In the genomic region with DNA sequence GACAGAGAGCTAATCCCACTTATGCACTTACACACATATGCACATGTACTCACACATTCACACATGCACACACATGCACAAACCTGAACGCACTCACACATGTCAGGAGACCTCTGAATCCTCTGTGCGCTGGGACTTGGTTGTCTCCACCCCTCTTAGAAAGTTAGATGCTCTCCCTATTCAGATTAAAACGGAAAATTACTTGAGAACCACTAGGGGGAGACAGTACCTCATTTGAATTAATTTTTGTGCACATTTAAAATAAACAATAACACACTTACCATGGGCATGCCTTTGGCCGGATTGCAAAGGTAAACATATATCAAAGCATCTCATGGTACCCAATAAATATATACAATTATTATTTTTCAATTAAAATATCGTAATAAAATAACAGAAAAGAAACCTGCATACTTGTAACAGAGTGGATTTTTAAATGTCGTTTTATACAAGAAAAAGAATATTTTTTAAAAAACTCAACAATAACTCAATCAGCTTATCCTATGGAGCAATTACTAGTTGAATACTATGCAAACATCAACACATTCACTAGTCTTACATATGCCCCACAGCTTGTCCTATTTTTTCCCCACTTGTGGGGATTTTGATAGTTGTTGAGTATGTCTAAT, we compare ENCODE assay signal across 8 cellular contexts. TPM values are rescaled to one million over a fixed set of nuclear protein-coding genes. Genes with fewer than 3 reads are reported as not detected.
DNase-seq lines count a peak whose midpoint lies in the region; ATAC-seq and TF ChIP-seq lines count a peak whose summit lies in the region.

No MANE protein-coding gene starts in this region.

- ATAC-seq in GM19324 (IDR thresholded peaks at IDR 0.05; ENCODE audit: low FRiP score, unreplicated experiment) (no peak), GM21717 (IDR thresholded peaks at IDR 0.05; ENCODE audit: unreplicated experiment) (no peak)
- ATAC-seq in activated CD8-positive, alpha-beta memory T cell treated with anti-CD3 and anti-CD28 coated beads, Interleukin-2, amount 10 ng/mL, durations not matched to agents 7 days and 5 days = no peak

- CTCF ChIA-PET in activated CD8-positive, alpha-beta memory T cell treated with anti-CD3 and anti-CD28 coated beads, Interleukin-2, amount 10 ng/mL, durations not matched to agents 7 days and 5 days (lab: Charles Lee) = interaction anchor here (0.6 to 2.1 kb wide), 6 partner anchors 8 to 176 kb away, joined by 3 to 12 read pairs (median 4); partner anchors contain the start of gene LILRB4

- H3K9me3 Mint-ChIP-seq in osteocyte (ENCODE audit: unreplicated experiment) = peaks cover 13% of the 10 kb centered on the region
- no peaks in the 10 kb centered on the region for H3K9me3 Mint-ChIP-seq in activated CD8-positive, alpha-beta memory T cell treated with anti-CD3 and anti-CD28 coated beads, Interleukin-2, amount 10 ng/mL, durations not matched to agents 7 days and 5 days (ENCODE audit: low read depth)

- H3K4me3 Mint-ChIP-seq in osteocyte (ENCODE audit: unreplicated experiment) = no peak overlapping the region
- H3K4me3 Mint-ChIP-seq in activated CD8-positive, alpha-beta memory T cell treated with anti-CD3 and anti-CD28 coated beads, Interleukin-2, amount 10 ng/mL, durations not matched to agents 7 days and 5 days = no peak overlapping the region

- no peaks in the 10 kb centered on the region for H3K36me3 Mint-ChIP-seq in osteocyte (ENCODE audit: unreplicated experiment)
- no peaks in the 10 kb centered on the region for H3K36me3 Mint-ChIP-seq in activated CD8-positive, alpha-beta memory T cell treated with anti-CD3 and anti-CD28 coated beads, Interleukin-2, amount 10 ng/mL, durations not matched to agents 7 days and 5 days

- TF ChIP-seq CTCF in osteocyte (IDR thresholded peaks at IDR 0.05) = peak; percentile 36

- DNase-seq in SIG-M5 treated with dmso at 0.1 percent for 504 hours (lab: John Stamatoyannopoulos, UW; ENCODE audit: unreplicated experiment) (peak; percentile 74), SIG-M5 (lab: John Stamatoyannopoulos, UW) (no peak), NCI-H2196 (lab: John Stamatoyannopoulos, UW; ENCODE audit: unreplicated experiment) (peak; percentile 7), cerebellar cortex (ENCODE audit: low spot score) (peak; percentile 6), osteocyte (ENCODE audit: extremely low spot score, unreplicated experiment) (no peak)
- DNase-seq in activated CD8-positive, alpha-beta memory T cell treated with anti-CD3 and anti-CD28 coated beads, Interleukin-2, amount 10 ng/mL, durations not matched to agents 7 days and 5 days = no peak

- no peak overlapping the region for H3K27ac Mint-ChIP-seq in osteocyte (ENCODE audit: unreplicated experiment)
- H3K27ac Mint-ChIP-seq in activated CD8-positive, alpha-beta memory T cell treated with anti-CD3 and anti-CD28 coated beads, Interleukin-2, amount 10 ng/mL, durations not matched to agents 7 days and 5 days = no peak overlapping the region

- H3K27me3 Mint-ChIP-seq in osteocyte (ENCODE audit: unreplicated experiment) = no peaks in the 10 kb centered on the region
- H3K27me3 Mint-ChIP-seq in activated CD8-positive, alpha-beta memory T cell treated with anti-CD3 and anti-CD28 coated beads, Interleukin-2, amount 10 ng/mL, durations not matched to agents 7 days and 5 days = peaks cover 2% of the 10 kb centered on the region

- no peaks in the 10 kb centered on the region for H3K4me1 Mint-ChIP-seq in osteocyte (ENCODE audit: unreplicated experiment)
- H3K4me1 Mint-ChIP-seq in activated CD8-positive, alpha-beta memory T cell treated with anti-CD3 and anti-CD28 coated beads, Interleukin-2, amount 10 ng/mL, durations not matched to agents 7 days and 5 days = no peaks in the 10 kb centered on the region

RNA-seq across cellular contexts. Expression of gene LILRB4, which starts 9.5 kb away (rescaled TPM):
- total RNA-seq in osteocyte = not detected in 2 replicates
- not detected for total RNA-seq in activated CD8-positive, alpha-beta memory T cell treated with anti-CD3 and anti-CD28 coated beads, Interleukin-2, amount 10 ng/mL, durations not matched to agents 7 days and 5 days

RNA-seq across cellular contexts. Expression of gene LILRB1, which starts 23.0 kb away (rescaled TPM):
- total RNA-seq in osteocyte = not detected in 2 replicates
- total RNA-seq in activated CD8-positive, alpha-beta memory T cell treated with anti-CD3 and anti-CD28 coated beads, Interleukin-2, amount 10 ng/mL, durations not matched to agents 7 days and 5 days = 1 to 10 TPM; 3.0 to 4.0 TPM

RNA-seq across cellular contexts. Expression of gene LILRA1, which starts 59.9 kb away (rescaled TPM):
- not detected in 2 replicates for total RNA-seq in osteocyte
- total RNA-seq in activated CD8-positive, alpha-beta memory T cell treated with anti-CD3 and anti-CD28 coated beads, Interleukin-2, amount 10 ng/mL, durations not matched to agents 7 days and 5 days = not detected

Comparison
In these comparisons a context has a peak if more than half of its experiments do, and no peak if none do; other contexts are left out.
1. DNase-seq: peak in SIG-M5 treated with dmso at 0.1 percent for 504 hours (single experiment), NCI-H2196 (single experiment) and cerebellar cortex (single experiment); none in SIG-M5 (single experiment), osteocyte (single experiment) and activated CD8-positive, alpha-beta memory T cell treated with anti-CD3 and anti-CD28 coated beads, Interleukin-2, amount 10 ng/mL, durations not matched to agents 7 days and 5 days (single experiment).